ENCODE assay signal across 28 cellular contexts in the genomic region with DNA sequence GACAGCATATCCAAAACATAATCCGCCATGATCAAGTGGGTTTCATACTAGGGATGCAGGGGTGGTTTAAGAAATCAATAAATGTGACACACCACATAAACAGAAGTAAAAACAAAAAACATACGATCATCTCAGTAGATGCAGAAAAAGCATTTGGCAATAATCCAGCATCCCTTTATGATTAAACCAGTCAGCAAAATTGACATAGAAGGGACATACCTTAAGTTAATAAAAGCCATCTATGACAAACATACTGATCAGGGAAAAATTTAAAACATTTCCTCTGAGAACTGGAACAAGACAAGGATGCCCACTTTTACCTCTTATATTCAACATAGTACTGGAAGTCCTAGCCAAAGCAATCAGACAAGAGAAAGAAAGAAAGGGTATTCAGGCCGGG.
"Had no signal": no experiment of that assay in that cellular context is flagged by ENCODE, and none has a peak within 500 bp of the region (broad histone marks: within the 10 kb centered on the region; RNA-seq: fewer than 3 reads in every experiment).

No MANE protein-coding gene starts in this region.

- H3K4me1 ChIP-seq: colonic mucosa, esophagus muscularis mucosa, gastroesophageal sphincter had no signal

- H3K4me3 ChIP-seq: colonic mucosa, coronary artery, dorsolateral prefrontal cortex, esophagus muscularis mucosa, esophagus squamous epithelium, gastrocnemius medialis, gastroesophageal sphincter, heart left ventricle, heart right ventricle had no signal

- H3K27me3 ChIP-seq: colonic mucosa, dorsolateral prefrontal cortex, esophagus muscularis mucosa, esophagus squamous epithelium, foreskin keratinocyte, gastrocnemius medialis, gastroesophageal sphincter, heart left ventricle, heart right ventricle had no signal

- ATAC-seq: effector memory CD8-positive, alpha-beta T cell; esophagus mucosa; foreskin keratinocyte; gastrocnemius medialis; gastroesophageal sphincter; heart left ventricle; heart right ventricle had no signal

- FAIRE-seq: colon, endometrium, endothelial cell of umbilical vein, frontal cortex had no signal

- H3K27ac ChIP-seq: colonic mucosa, coronary artery, dorsolateral prefrontal cortex, epithelial cell of prostate, esophagus muscularis mucosa, esophagus squamous epithelium, foreskin keratinocyte, gastrocnemius medialis, gastroesophageal sphincter, heart left ventricle, heart right ventricle had no signal

- H3K36me3 ChIP-seq: colonic mucosa, esophagus muscularis mucosa, esophagus squamous epithelium, gastrocnemius medialis, gastroesophageal sphincter, heart left ventricle, heart right ventricle had no signal

- H3K9me3 ChIP-seq: colonic mucosa, esophagus squamous epithelium, gastrocnemius medialis had no signal

- DNase-seq: colonic mucosa; cortex of kidney; dermis blood vessel endothelial cell; dorsolateral prefrontal cortex; effector CD4-positive, alpha-beta T cell; effector CD8-positive, alpha-beta T cell; effector memory CD4-positive, alpha-beta T cell; effector memory CD8-positive, alpha-beta T cell; endodermal cell; erythroblast; esophagus squamous epithelium; foreskin fibroblast; foreskin keratinocyte; foreskin melanocyte; gastrocnemius medialis; glutamatergic neuron; head of caudate nucleus; heart left ventricle; heart right ventricle had no signal
